In genomic region chr2:203891474-203891873, GRCh38 we compare ENCODE assay signal across 12 cellular contexts. TPM values are rescaled to one million over a fixed set of nuclear protein-coding genes. Genes with fewer than 3 reads are reported as not detected.
DNase-seq lines count a peak whose midpoint lies in the region; ATAC-seq and TF ChIP-seq lines count a peak whose summit lies in the region.
"Had no signal": no experiment of that assay in that cellular context is flagged by ENCODE, and none has a peak within 500 bp of the region (broad histone marks: within the 10 kb centered on the region; RNA-seq: fewer than 3 reads in every experiment).

No MANE protein-coding gene starts in this region.

- H3K4me1 ChIP-seq in Caco-2, result peaks cover 11% of the 10 kb centered on the region; the same call in 1 of the 2 replicates
- H3K4me1 ChIP-seq: body of pancreas had no signal

- peak; percentile 75 for DNase-seq in stimulated activated CD4-positive, alpha-beta T cell treated with anti-CD3 and anti-CD28 coated beads, Interleukin-15, amount 100 ng/mL, for 24 hours
- DNase-seq in stimulated activated CD4-positive, alpha-beta T cell treated with anti-CD3 and anti-CD28 coated beads, Interleukin-4, amount 100 ng/mL, for 1 hour, result no peak
- peak; percentile 40 for DNase-seq in activated CD8-positive, alpha-beta T cell treated with anti-CD3 and anti-CD28 coated beads, Interleukin-2, amount 10 ng/mL, durations not matched to agents 7 days and 5 days
- DNase-seq in left lobe of liver (ENCODE audit: low spot score), result no peak
- DNase-seq in Caco-2, result no peak
- no peak for DNase-seq in osteocyte (ENCODE audit: extremely low spot score, unreplicated experiment)
- no peak for DNase-seq in putamen (ENCODE audit: low spot score)
- DNase-seq: CD4-positive, alpha-beta memory T cell; NCI-H1436; WERI-Rb-1 had no signal

- no peak overlapping the region for H3K4me3 Mint-ChIP-seq in activated CD8-positive, alpha-beta T cell treated with anti-CD3 and anti-CD28 coated beads, Interleukin-2, amount 10 ng/mL, durations not matched to agents 7 days and 5 days
- no peak overlapping the region for H3K4me3 Mint-ChIP-seq in Caco-2 (ENCODE audit: unreplicated experiment)
- H3K4me3 Mint-ChIP-seq in osteocyte (ENCODE audit: unreplicated experiment), result no peak overlapping the region

- no peaks in the 10 kb centered on the region for H3K9me3 Mint-ChIP-seq in activated CD8-positive, alpha-beta T cell treated with anti-CD3 and anti-CD28 coated beads, Interleukin-2, amount 10 ng/mL, durations not matched to agents 7 days and 5 days (ENCODE audit: insufficient read depth)
- H3K9me3 Mint-ChIP-seq in Caco-2 (ENCODE audit: unreplicated experiment), result peaks cover 13% of the 10 kb centered on the region
- H3K9me3 Mint-ChIP-seq in osteocyte (ENCODE audit: unreplicated experiment), result peaks cover 8% of the 10 kb centered on the region
- H3K9me3 Mint-ChIP-seq: CD4-positive, alpha-beta memory T cell had no signal

- no peaks in the 10 kb centered on the region for H3K27me3 ChIP-seq in Caco-2 (replicated peaks; ENCODE audit: control insufficient read depth, insufficient read depth, low read length)
- H3K27me3 ChIP-seq: body of pancreas had no signal

- no peaks in the 10 kb centered on the region for H3K27me3 Mint-ChIP-seq in activated CD8-positive, alpha-beta T cell treated with anti-CD3 and anti-CD28 coated beads, Interleukin-2, amount 10 ng/mL, durations not matched to agents 7 days and 5 days (ENCODE audit: low read depth)
- H3K27me3 Mint-ChIP-seq in Caco-2 (ENCODE audit: insufficient read depth, unreplicated experiment) (no peaks in the 10 kb centered on the region), osteocyte (ENCODE audit: unreplicated experiment) (no peaks in the 10 kb centered on the region)

- peaks cover 4% of the 10 kb centered on the region; the same call in 1 of the 2 replicates for H3K9me3 ChIP-seq in Caco-2
- H3K9me3 ChIP-seq: body of pancreas had no signal

- H3K36me3 Mint-ChIP-seq in activated CD8-positive, alpha-beta T cell treated with anti-CD3 and anti-CD28 coated beads, Interleukin-2, amount 10 ng/mL, durations not matched to agents 7 days and 5 days (ENCODE audit: low read depth), result no peaks in the 10 kb centered on the region
- H3K36me3 Mint-ChIP-seq in Caco-2 (ENCODE audit: insufficient read depth, unreplicated experiment) (no peaks in the 10 kb centered on the region), osteocyte (ENCODE audit: unreplicated experiment) (no peaks in the 10 kb centered on the region)
- H3K36me3 Mint-ChIP-seq: CD4-positive, alpha-beta memory T cell had no signal

- POLR2A ChIA-PET in activated CD8-positive, alpha-beta T cell treated with anti-CD3 and anti-CD28 coated beads, Interleukin-2, amount 10 ng/mL, durations not matched to agents 7 days and 5 days (lab: Charles Lee), result interaction anchor here (0.6 to 3.3 kb wide), 6 partner anchors 15 to 171 kb away, joined by 3 to 11 read pairs (median 4); no protein-coding TSS in a partner anchor
- POLR2A ChIA-PET in Caco-2 (lab: Charles Lee), result no interaction called here

- ATAC-seq in activated CD8-positive, alpha-beta T cell treated with anti-CD3 and anti-CD28 coated beads, Interleukin-2, amount 10 ng/mL, durations not matched to agents 7 days and 5 days, result peak; percentile 78
- ATAC-seq in left lobe of liver (peak; percentile 32), HG02623 (IDR thresholded peaks at IDR 0.05; ENCODE audit: unreplicated experiment) (no peak)
- ATAC-seq: body of pancreas had no signal

- H3K36me3 ChIP-seq in Caco-2 (ENCODE audit: control insufficient read depth, insufficient read depth, low read length), result no peaks in the 10 kb centered on the region
- H3K36me3 ChIP-seq: WERI-Rb-1 had no signal

- no TSS peak for BruUV-seq in Caco-2 (replicated peaks; lab: Mats Ljungman, UMichigan)

- intact Hi-C loops in Caco-2 (cut with micrococcal nuclease; ENCODE audit: unreplicated experiment), result no loop called here

- H3K27ac Mint-ChIP-seq in activated CD8-positive, alpha-beta T cell treated with anti-CD3 and anti-CD28 coated beads, Interleukin-2, amount 10 ng/mL, durations not matched to agents 7 days and 5 days, result no peak overlapping the region
- H3K27ac Mint-ChIP-seq in Caco-2 (ENCODE audit: unreplicated experiment), result no peak overlapping the region
- H3K27ac Mint-ChIP-seq in osteocyte (ENCODE audit: unreplicated experiment), result no peak overlapping the region

- TF ChIP-seq CTCF in Caco-2 (IDR thresholded peaks at IDR 0.05; ENCODE audit: insufficient read depth in 1 of 2, low read depth in 1 of 2, low read length in 1 of 2, severe bottlenecking in 1 of 2, unreplicated experiment in 1 of 2) (no peak), osteocyte (IDR thresholded peaks at IDR 0.05) (no peak)

- H3K4me3 ChIP-seq in Caco-2 (ENCODE audit: low read depth, low read length), result no peak overlapping the region
- H3K4me3 ChIP-seq: body of pancreas had no signal

- H3K4me1 Mint-ChIP-seq in activated CD8-positive, alpha-beta T cell treated with anti-CD3 and anti-CD28 coated beads, Interleukin-2, amount 10 ng/mL, durations not matched to agents 7 days and 5 days (ENCODE audit: low read depth), result peaks cover 42% of the 10 kb centered on the region
- H3K4me1 Mint-ChIP-seq in Caco-2 (ENCODE audit: low read depth, unreplicated experiment), result peaks cover 9% of the 10 kb centered on the region
- H3K4me1 Mint-ChIP-seq in osteocyte (ENCODE audit: unreplicated experiment), result peaks cover 11% of the 10 kb centered on the region

- CTCF ChIA-PET in activated CD8-positive, alpha-beta T cell treated with anti-CD3 and anti-CD28 coated beads, Interleukin-2, amount 10 ng/mL, durations not matched to agents 7 days and 5 days (lab: Charles Lee), result interaction anchor here (0.7 to 2.3 kb wide), 5 partner anchors 19 to 78 kb away, joined by 3 to 9 read pairs (median 4); partner anchors contain the start of gene CTLA4
- CTCF ChIA-PET in Caco-2 (lab: Charles Lee), result no interaction called here

RNA-seq across cellular contexts. Expression of gene CTLA4, which starts 23.9 kb away (rescaled TPM):
- 1 to 10 TPM; 3.8 to 4.7 TPM for total RNA-seq in activated CD8-positive, alpha-beta T cell treated with anti-CD3 and anti-CD28 coated beads, Interleukin-2, amount 10 ng/mL, durations not matched to agents 7 days and 5 days
- total RNA-seq in left lobe of liver (0.13 TPM), Caco-2 (2022) (0.43 TPM in 1 of 2 replicates, not detected in the other), osteocyte (not detected in 2 replicates)
- total RNA-seq: body of pancreas had no signal

RNA-seq across cellular contexts. Expression of gene ICOS, which starts 45.1 kb away (rescaled TPM):
- 10 to 100 TPM; 31.1 to 32.6 TPM for total RNA-seq in activated CD8-positive, alpha-beta T cell treated with anti-CD3 and anti-CD28 coated beads, Interleukin-2, amount 10 ng/mL, durations not matched to agents 7 days and 5 days
- total RNA-seq in left lobe of liver (0.18 TPM), Caco-2 (2022) (not detected in 2 replicates), osteocyte (not detected in 2 replicates)
- total RNA-seq: body of pancreas had no signal

Comparison
In these comparisons a context has a peak if more than half of its experiments do, and no peak if none do; other contexts are left out.
1. DNase-seq: peak in stimulated activated CD4-positive, alpha-beta T cell treated with anti-CD3 and anti-CD28 coated beads, Interleukin-15, amount 100 ng/mL, for 24 hours (single experiment) and activated CD8-positive, alpha-beta T cell treated with anti-CD3 and anti-CD28 coated beads, Interleukin-2, amount 10 ng/mL, durations not matched to agents 7 days and 5 days (single experiment); none in stimulated activated CD4-positive, alpha-beta T cell treated with anti-CD3 and anti-CD28 coated beads, Interleukin-4, amount 100 ng/mL, for 1 hour (single experiment), left lobe of liver (single experiment), Caco-2 (0 of 2), osteocyte (single experiment) and putamen (single experiment).
2. RNA of gene ICOS, which starts 45.1 kb away (total RNA-seq): 31.1 to 32.6 TPM in activated CD8-positive, alpha-beta T cell treated with anti-CD3 and anti-CD28 coated beads, Interleukin-2, amount 10 ng/mL, durations not matched to agents 7 days and 5 days; 0.18 TPM in left lobe of liver (single experiment), not detected in Caco-2 and not detected in osteocyte; every median in the first group is over 10 times any median in the second.